Comparison of ENCODE assay signal across 8 cellular contexts in the genomic region with DNA sequence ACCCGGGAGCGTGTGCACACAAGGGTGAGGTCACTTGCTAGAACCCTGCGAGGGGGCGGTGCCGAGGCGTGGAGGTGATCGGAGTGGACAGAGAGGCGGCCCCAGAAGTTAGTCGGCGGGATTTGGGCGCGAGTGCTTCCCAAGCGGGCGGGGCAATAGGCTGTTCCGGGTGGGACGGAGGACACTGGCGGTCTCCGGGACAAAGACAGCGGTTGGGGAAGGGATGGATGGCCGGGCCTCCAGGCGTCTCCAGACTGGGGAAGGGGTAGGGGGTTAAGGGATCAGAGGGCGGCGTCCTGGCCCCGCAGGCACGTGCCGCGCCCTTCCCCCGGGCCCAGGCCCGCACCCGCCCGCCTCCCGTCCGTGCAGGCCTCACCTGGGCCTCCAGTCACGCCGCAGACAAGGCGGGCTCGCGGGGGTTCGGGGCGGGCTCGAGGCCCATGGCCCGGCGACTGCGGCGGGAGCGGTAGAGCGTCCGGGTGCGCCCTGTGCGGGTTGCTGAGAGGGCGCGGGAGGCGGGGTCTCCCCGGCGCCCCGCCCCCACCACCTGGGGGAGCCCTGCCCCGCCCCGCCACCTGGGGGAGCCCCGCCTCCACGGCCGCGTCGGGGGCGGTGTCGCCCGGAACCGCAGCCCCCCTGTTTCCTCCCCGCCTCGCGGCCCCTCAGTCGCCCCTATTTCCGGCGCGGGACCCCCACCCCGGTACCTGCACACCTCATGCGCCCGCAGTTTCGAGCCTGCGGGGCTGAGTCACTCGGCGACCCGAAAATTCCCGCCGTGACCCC. TPM values are rescaled to one million over a fixed set of nuclear protein-coding genes. Genes with fewer than 3 reads are reported as not detected.
A peak's percentile ranks its signal among the peaks of the same experiment; 100 is the strongest.
DNase-seq lines count a peak whose midpoint lies in the region; ATAC-seq, FAIRE-seq and TF ChIP-seq lines count a peak whose summit lies in the region.

A gene (minus strand): TSS at position 505 of the 783 bp plus-strand sequence. CDS start 945 bp downstream, outside the sequence.

- peak; percentile 59 for ATAC-seq in HG03460 (IDR thresholded peaks at IDR 0.05; ENCODE audit: unreplicated experiment)

- FAIRE-seq in urothelium cell line (lab: Jason Lieb, UNC): no peak

- H3K27me3 Mint-ChIP-seq in brain: no peaks in the 10 kb centered on the region

- H3K36me3 Mint-ChIP-seq in brain: peaks cover 36% of the 10 kb centered on the region

- intact Hi-C loops in T-helper 2 cell treated with Interferon-gamma antibody and Interleukin-4, amounts not matched to agents 100 ng/mL and 5 ng/mL, for 36 hours (cut with micrococcal nuclease): loop anchor here (1.0 to 5.0 kb wide), 3 partner anchors 10 to 86 kb away; a partner anchor contains a TSS

- DNase-seq in NCI-H82 (lab: John Stamatoyannopoulos, UW) (peak; percentile 84), NCI-H82 treated with DMSO at 0.1 percent for 48 hours (lab: John Stamatoyannopoulos, UW; ENCODE audit: unreplicated experiment) (no peak), left kidney (ENCODE audit: low read depth, low spot score) (peak; percentile 84), urothelium cell line (ENCODE audit: low spot score) (no peak)
- DNase-seq in stimulated activated CD8-positive, alpha-beta memory T cell treated with anti-CD3 and anti-CD28 coated beads, Interleukin-12 subunit alpha, Interleukin-12 subunit beta, amount 100 ng/mL, for 4 hours (ENCODE audit: low read depth): peak; percentile 74

- H3K27ac Mint-ChIP-seq in brain: peak within 1 kb of the TSS; percentile 65 to 97 (median 93)

- peak within 1 kb of the TSS; percentile 86 to 91 (median 90) for H3K4me3 Mint-ChIP-seq in brain

- H3K9me3 Mint-ChIP-seq in brain: no peaks in the 10 kb centered on the region

- peaks cover 22% of the 10 kb centered on the region for H3K4me1 Mint-ChIP-seq in brain

- no peak for TF ChIP-seq CTCF in brain (conservative IDR thresholded peaks at IDR 0.05)

RNA-seq across cellular contexts. Expression of the gene that starts here (rescaled TPM):
- total RNA-seq in T-helper 2 cell treated with Interferon-gamma antibody and Interleukin-4, amounts not matched to agents 100 ng/mL and 5 ng/mL, for 36 hours: 44.2 and 45.2 TPM in 2 replicates
- polyA plus RNA-seq in brain (ENCODE audit: insufficient read depth, low read depth, low replicate concordance): 17.6 TPM

Comparison
In these comparisons a context has a peak if more than half of its experiments do, and no peak if none do; other contexts are left out.
1. DNase-seq: peak in NCI-H82 (single experiment), left kidney (single experiment) and stimulated activated CD8-positive, alpha-beta memory T cell treated with anti-CD3 and anti-CD28 coated beads, Interleukin-12 subunit alpha, Interleukin-12 subunit beta, amount 100 ng/mL, for 4 hours (single experiment); none in NCI-H82 treated with DMSO at 0.1 percent for 48 hours (single experiment) and urothelium cell line (single experiment).